Comparison of ENCODE assay signal across 29 cellular contexts in genomic region chr16:79131676-79132075, GRCh38.
"Had no signal": no experiment of that assay in that cellular context is flagged by ENCODE, and none has a peak within 500 bp of the region (broad histone marks: within the 10 kb centered on the region; RNA-seq: fewer than 3 reads in every experiment).

No MANE protein-coding gene starts in this region.

- H3K27ac Mint-ChIP-seq: dendritic cell treated with granulocyte-macrophage colony-stimulating factor and Interleukin-4, amounts not matched to agents 40 ng/mL and 50 ng/mL, for 4 days; effector memory CD8-positive, alpha-beta T cell; endodermal cell had no signal

- H3K27ac ChIP-seq: colonic mucosa, coronary artery, dorsolateral prefrontal cortex, epithelial cell of prostate, foreskin keratinocyte, gastrocnemius medialis, heart left ventricle, heart right ventricle had no signal

- H3K4me3 Mint-ChIP-seq: dendritic cell treated with granulocyte-macrophage colony-stimulating factor and Interleukin-4, amounts not matched to agents 40 ng/mL and 50 ng/mL, for 4 days; effector memory CD8-positive, alpha-beta T cell; endodermal cell had no signal

- H3K4me3 ChIP-seq: colonic mucosa, dorsolateral prefrontal cortex, esophagus muscularis mucosa, esophagus squamous epithelium, gastrocnemius medialis, gastroesophageal sphincter, heart left ventricle, heart right ventricle had no signal

- DNase-seq: colonic mucosa; cortex of kidney; dermis blood vessel endothelial cell; dorsolateral prefrontal cortex; effector CD4-positive, alpha-beta T cell; effector CD8-positive, alpha-beta T cell; effector memory CD4-positive, alpha-beta T cell; effector memory CD8-positive, alpha-beta T cell; endodermal cell; erythroblast; esophagus squamous epithelium; foreskin fibroblast; foreskin keratinocyte; foreskin melanocyte; gastrocnemius medialis; glutamatergic neuron; head of caudate nucleus; heart left ventricle; heart right ventricle had no signal

- FAIRE-seq: colon, endometrium, endothelial cell of umbilical vein, frontal cortex had no signal

- H3K9me3 Mint-ChIP-seq: effector memory CD8-positive, alpha-beta T cell had no signal

- ATAC-seq: effector memory CD8-positive, alpha-beta T cell; esophagus mucosa; foreskin keratinocyte; heart left ventricle; heart right ventricle had no signal

- H3K4me1 ChIP-seq: colonic mucosa, foreskin keratinocyte, gastrocnemius medialis had no signal

- H3K27me3 Mint-ChIP-seq: dendritic cell treated with granulocyte-macrophage colony-stimulating factor and Interleukin-4, amounts not matched to agents 40 ng/mL and 50 ng/mL, for 4 days; effector memory CD8-positive, alpha-beta T cell had no signal

- H3K27me3 ChIP-seq: colonic mucosa, dorsolateral prefrontal cortex, esophagus muscularis mucosa, esophagus squamous epithelium, foreskin keratinocyte, gastrocnemius medialis, gastroesophageal sphincter, heart left ventricle, heart right ventricle had no signal

- H3K36me3 ChIP-seq: colonic mucosa, esophagus muscularis mucosa, esophagus squamous epithelium, gastrocnemius medialis, gastroesophageal sphincter, heart left ventricle, heart right ventricle had no signal

- H3K9me3 ChIP-seq: colonic mucosa, esophagus muscularis mucosa, esophagus squamous epithelium, gastrocnemius medialis, gastroesophageal sphincter, heart left ventricle, heart right ventricle had no signal
